ENCODE assay signal across 16 cellular contexts in genomic region chr10:75105576-75106197, GRCh38.
"Had no signal": no experiment of that assay in that cellular context is flagged by ENCODE, and none has a peak within 500 bp of the region (broad histone marks: within the 10 kb centered on the region; RNA-seq: fewer than 3 reads in every experiment).

No MANE protein-coding gene starts in this region.

- H3K27ac Mint-ChIP-seq: activated CD4-positive, alpha-beta memory T cell treated with anti-CD3 and anti-CD28 coated beads, Interleukin-2, amount 10 ng/mL, durations not matched to agents 7 days and 5 days; activated CD4-positive, alpha-beta T cell treated with anti-CD3 and anti-CD28 coated beads for 36 hours; stimulated activated naive B cell treated with anti-CD40 and anti-IgM and Interleukin-4, amounts not matched to agents 10 μg/mL and 1 μg/mL and 100 μg/mL, for 72 hours had no signal

- H3K36me3 ChIP-seq: left lung, right atrium auricular region, transverse colon had no signal

- H2AFZ ChIP-seq: parathyroid adenoma had no signal

- H3K9me3 Mint-ChIP-seq: activated CD4-positive, alpha-beta memory T cell treated with anti-CD3 and anti-CD28 coated beads, Interleukin-2, amount 10 ng/mL, durations not matched to agents 7 days and 5 days; dendritic cell treated with granulocyte-macrophage colony-stimulating factor and Interleukin-4, amounts not matched to agents 40 ng/mL and 50 ng/mL, for 4 days; stimulated activated naive B cell treated with anti-CD40 and anti-IgM and Interleukin-4, amounts not matched to agents 10 μg/mL and 1 μg/mL and 100 μg/mL, for 72 hours had no signal

- H3K9ac ChIP-seq: parathyroid adenoma had no signal

- H3K4me3 ChIP-seq: body of pancreas, left lung, right atrium auricular region, transverse colon had no signal

- H3K79me2 ChIP-seq: parathyroid adenoma had no signal

- H3K27me3 Mint-ChIP-seq: activated CD4-positive, alpha-beta memory T cell treated with anti-CD3 and anti-CD28 coated beads, Interleukin-2, amount 10 ng/mL, durations not matched to agents 7 days and 5 days; activated CD4-positive, alpha-beta T cell treated with anti-CD3 and anti-CD28 coated beads for 36 hours; stimulated activated naive B cell treated with anti-CD40 and anti-IgM and Interleukin-4, amounts not matched to agents 10 μg/mL and 1 μg/mL and 100 μg/mL, for 72 hours had no signal

- H3K36me3 Mint-ChIP-seq: activated naive CD4-positive, alpha-beta T cell treated with anti-CD3 and anti-CD28 coated beads, Interleukin-2, amount 50 U/mL, for 72 hours; stimulated activated naive B cell treated with anti-CD40 and anti-IgM and Interleukin-4, amounts not matched to agents 10 μg/mL and 1 μg/mL and 100 μg/mL, for 72 hours had no signal

- H3K4me3 Mint-ChIP-seq: activated CD4-positive, alpha-beta memory T cell treated with anti-CD3 and anti-CD28 coated beads, Interleukin-2, amount 10 ng/mL, durations not matched to agents 7 days and 5 days; activated CD4-positive, alpha-beta T cell treated with anti-CD3 and anti-CD28 coated beads for 36 hours; dendritic cell treated with granulocyte-macrophage colony-stimulating factor and Interleukin-4, amounts not matched to agents 40 ng/mL and 50 ng/mL, for 4 days; stimulated activated naive B cell treated with anti-CD40 and anti-IgM and Interleukin-4, amounts not matched to agents 10 μg/mL and 1 μg/mL and 100 μg/mL, for 72 hours had no signal

- H3K9me3 ChIP-seq: body of pancreas, left lung, right atrium auricular region, transverse colon had no signal

- DNase-seq: activated CD4-positive, alpha-beta memory T cell treated with anti-CD3 and anti-CD28 coated beads, Interleukin-2, amount 10 ng/mL, durations not matched to agents 7 days and 5 days; activated CD4-positive, alpha-beta T cell treated with anti-CD3 and anti-CD28 coated beads for 36 hours; activated effector memory CD4-positive, alpha-beta T cell treated with Interleukin-2 at 50 U/mL for 16 hours; activated T-cell treated with anti-CD3 and anti-CD28 coated beads for 4 hours; amniotic stem cell; body of pancreas; islet precursor cell; left lung; stimulated activated naive B cell treated with anti-CD40 and anti-IgM and Interleukin-4, amounts not matched to agents 10 μg/mL and 1 μg/mL and 100 μg/mL, for 72 hours; substantia nigra; SW 1271; transverse colon had no signal

- ATAC-seq: activated CD4-positive, alpha-beta T cell treated with anti-CD3 and anti-CD28 coated beads for 36 hours; activated naive CD4-positive, alpha-beta T cell treated with anti-CD3 and anti-CD28 coated beads, Interleukin-2, amount 50 U/mL, for 72 hours; body of pancreas; left lung; stimulated activated naive B cell treated with anti-CD40 and anti-IgM and Interleukin-4, amounts not matched to agents 10 μg/mL and 1 μg/mL and 100 μg/mL, for 72 hours had no signal

- H3K27me3 ChIP-seq: body of pancreas, left lung, right atrium auricular region, transverse colon had no signal

- H3K27ac ChIP-seq: body of pancreas, left lung, parathyroid adenoma, right atrium auricular region, transverse colon had no signal
